Comparison of ENCODE assay signal across 23 cellular contexts in the genomic region with DNA sequence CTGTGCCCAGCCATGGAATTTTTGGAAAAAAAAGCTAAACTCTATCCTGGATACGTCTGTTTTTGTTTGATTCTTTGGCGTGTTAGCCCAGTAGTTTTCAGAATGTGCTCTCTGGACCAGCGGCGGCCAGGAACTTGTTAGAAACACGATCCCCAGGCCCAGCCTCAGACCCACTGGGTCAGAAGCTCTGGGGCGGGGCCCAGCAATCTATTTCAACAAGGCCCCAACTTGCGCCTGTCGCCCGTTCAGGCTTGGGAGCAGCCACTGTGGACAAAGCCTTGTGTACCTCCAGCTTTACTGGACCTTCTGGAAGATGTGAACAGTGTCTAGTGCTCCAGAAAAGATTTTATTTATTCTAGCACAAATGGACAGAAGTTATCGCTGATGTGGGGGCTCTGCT.
"Had no signal": no experiment of that assay in that cellular context is flagged by ENCODE, and none has a peak within 500 bp of the region (broad histone marks: within the 10 kb centered on the region; RNA-seq: fewer than 3 reads in every experiment).

No MANE protein-coding gene starts in this region.

- H3K36me3 ChIP-seq: MG63, SJSA1 had no signal

- FAIRE-seq: HTR-8/SVneo, RCC 7860 had no signal

- H3K27me3 ChIP-seq: MG63, SJSA1 had no signal

- H3K4me1 ChIP-seq: SJSA1 had no signal

- H3K27ac ChIP-seq: HL-60, SJSA1, SK-N-MC had no signal

- DNase-seq: Karpas-422, KG1, MG63, NCI-H1092 treated with DMSO at 0.1 percent for 48 hours, NCI-H1436, NCI-H187, NCI-H2029, NCI-H2081 treated with DMSO at 0.1 percent for 48 hours, NCI-H2171, NCI-H226, NCI-H446, NCI-H510A, NCI-H524 treated with DMSO at 0.1 percent for 48 hours, NCI-H69, NCI-H774, Right ventricle myocardium superior, RPMI8226, SIG-M5 had no signal

- H3K9me3 ChIP-seq: MG63, SJSA1 had no signal

- H3K4me3 ChIP-seq: MG63, SJSA1, SK-N-MC had no signal
